Comparison of ENCODE assay signal across 15 cellular contexts in the genomic region with DNA sequence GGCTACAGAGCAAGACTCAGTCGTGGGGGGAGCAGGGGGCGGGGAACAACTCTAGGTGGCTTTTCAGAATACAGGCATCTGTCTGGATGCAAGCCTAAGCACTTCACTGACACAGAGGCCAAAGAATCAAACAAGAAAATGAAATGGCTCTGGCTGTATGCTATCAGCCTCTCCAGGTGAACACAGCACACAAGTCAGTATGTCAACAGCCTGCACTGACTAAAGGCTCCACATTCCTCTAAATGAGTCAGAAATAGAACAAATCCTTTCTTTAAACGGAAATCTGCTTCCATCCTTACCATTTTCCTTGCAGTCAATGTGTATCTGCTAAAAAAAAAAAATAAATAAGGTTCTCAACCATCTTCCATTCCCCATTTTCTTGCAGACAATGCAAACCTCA.
DNase-seq lines count a peak whose midpoint lies in the region; ATAC-seq, FAIRE-seq and TF ChIP-seq lines count a peak whose summit lies in the region.
"Had no signal": no experiment of that assay in that cellular context is flagged by ENCODE, and none has a peak within 500 bp of the region (broad histone marks: within the 10 kb centered on the region; RNA-seq: fewer than 3 reads in every experiment).

No MANE protein-coding gene starts in this region.

- POLR2A ChIA-PET in A549 (lab: Yijun Ruan, JAX) (no interaction called here), activated B cell treated with CpG ODN at 0.5 μM for 24 hours (lab: Charles Lee) (interaction anchor here (3.4 to 7.7 kb wide), 2 partner anchors 9 to 35 kb away, joined by 14 to 58 read pairs; no protein-coding TSS in a partner anchor)

- H3F3A ChIP-seq in GM23248 (ENCODE audit: insufficient read depth): peaks cover under 1% of the 10 kb centered on the region

- H2AFZ ChIP-seq in GM23248: no peak overlapping the region

- DNase-seq in A549 (ENCODE audit: low read depth in 1 of 2, low spot score in 1 of 2): no peak
- peak; percentile 40 for DNase-seq in GM23248
- DNase-seq in activated B cell treated with CpG ODN at 0.5 μM for 24 hours: no peak
- DNase-seq in right atrium auricular region (ENCODE audit: low spot score): no peak
- DNase-seq in activated T-cell treated with anti-CD3 and anti-CD28 coated beads, Interleukin-2, amount 50 U/mL, for 1 hour: no peak
- DNase-seq in SJCRH30: no peak
- no peak for DNase-seq in NCI-H128 (lab: John Stamatoyannopoulos, UW; ENCODE audit: unreplicated experiment)
- DNase-seq in central memory CD4-positive, alpha-beta T cell: no peak
- DNase-seq: activated naive CD8-positive, alpha-beta T cell treated with anti-CD3 and anti-CD28 coated beads for 36 hours; colonic mucosa; H9; NCI-H1436 treated with DMSO at 0.1 percent for 48 hours; NCI-H446 treated with DMSO at 0.1 percent for 48 hours; stimulated activated naive CD4-positive, alpha-beta T cell treated with Interleukin-2 at 50 U/mL for 16 hours had no signal

- H3K9ac ChIP-seq in GM23248: no peak overlapping the region

- no peak for TF ChIP-seq EP300 in A549 (IDR thresholded peaks at IDR 0.05)

- TF ChIP-seq POLR2A in A549 (IDR thresholded peaks at IDR 0.05; ENCODE audit: low read length): no peak

- no peaks in the 10 kb centered on the region for H3K27me3 Mint-ChIP-seq in activated B cell treated with CpG ODN at 0.5 μM for 24 hours
- H3K27me3 Mint-ChIP-seq: activated naive CD8-positive, alpha-beta T cell treated with anti-CD3 and anti-CD28 coated beads for 36 hours had no signal

- TF ChIP-seq RAD21 in A549 (conservative IDR thresholded peaks at IDR 0.05 in 1 of 2, IDR thresholded peaks at IDR 0.05 in 1 of 2): no peak

- peak; percentile 56 to 64; a peak in 3 of 6 replicates for ATAC-seq in A549
- no peak for ATAC-seq in activated B cell treated with CpG ODN at 0.5 μM for 24 hours (ENCODE audit: low read depth)
- ATAC-seq: activated CD4-positive, CD25-positive, alpha-beta regulatory T cell treated with anti-CD3 and anti-CD28 coated beads, Interleukin-2, amount 50 U/mL, for 24 hours had no signal

- H3K4me2 ChIP-seq in A549 (no peak overlapping the region), GM23248 (ENCODE audit: unreplicated experiment) (no peak overlapping the region)

- no peaks in the 10 kb centered on the region for H3K9me3 ChIP-seq in A549
- H3K9me3 ChIP-seq in GM23248 (ENCODE audit: low read depth): no peaks in the 10 kb centered on the region
- no peaks in the 10 kb centered on the region for H3K9me3 ChIP-seq in right atrium auricular region
- no peaks in the 10 kb centered on the region for H3K9me3 ChIP-seq in SJCRH30 (replicated peaks)
- H3K9me3 ChIP-seq: colonic mucosa had no signal

- peaks cover 7% of the 10 kb centered on the region; the same call in 1 of the 2 replicates for H3K79me2 ChIP-seq in GM23248 (ENCODE audit: insufficient read depth)

- 65% methylated on average over 3 of the region's 3 CpGs for WGBS in A549 (ENCODE audit: missing lambda C conversion rate)
- WGBS in GM23248 (ENCODE audit: low coverage in 1 of 2, low lambda C conversion rate in 2 of 2, missing lambda C conversion rate in 2 of 2), 2 experiments: 80 to 90% methylated on average over 3 of the region's 3 CpGs

- H3K27me3 ChIP-seq in GM23248 (replicated peaks; ENCODE audit: insufficient read depth) (no peaks in the 10 kb centered on the region), right atrium auricular region (no peaks in the 10 kb centered on the region), SJCRH30 (no peaks in the 10 kb centered on the region)
- H3K27me3 ChIP-seq: colonic mucosa had no signal

- TF ChIP-seq CTCF in A549 (IDR thresholded peaks at IDR 0.05) (no peak), activated B cell treated with CpG ODN at 0.5 μM for 24 hours (IDR thresholded peaks at IDR 0.05) (no peak), right atrium auricular region (IDR thresholded peaks at IDR 0.05) (no peak)

- H3K4me1 Mint-ChIP-seq in activated B cell treated with CpG ODN at 0.5 μM for 24 hours: peaks cover 87% of the 10 kb centered on the region

- CTCF ChIA-PET in A549 (lab: Yijun Ruan, JAX) (interaction anchor here (1.0 to 2.0 kb wide), 2 partner anchors 42 to 149 kb away, joined by 3 to 6 read pairs; partner anchors contain the start of gene OGA), activated B cell treated with CpG ODN at 0.5 μM for 24 hours (lab: Charles Lee) (interaction anchor here (1.4 to 5.3 kb wide), 3 partner anchors 41 to 78 kb away, joined by 4 to 46 read pairs (median 7); no protein-coding TSS in a partner anchor)

- no peaks in the 10 kb centered on the region for H4K20me1 ChIP-seq in GM23248 (ENCODE audit: insufficient read depth)

- intact Hi-C loops in activated B cell treated with CpG ODN at 0.5 μM for 24 hours (cut with micrococcal nuclease): loop anchor here (2.0 kb wide), 2 partner anchors 19 to 41 kb away; no protein-coding TSS in a partner anchor

- H3K27ac ChIP-seq in A549 (no peak overlapping the region), GM23248 (no peak overlapping the region), right atrium auricular region (peak overlapping the region; percentile 79 to 95), SJCRH30 (no peak overlapping the region)
- H3K27ac ChIP-seq: colonic mucosa had no signal

- peak overlapping the region; percentile 95 for H3K27ac Mint-ChIP-seq in activated B cell treated with CpG ODN at 0.5 μM for 24 hours
- H3K27ac Mint-ChIP-seq: activated naive CD8-positive, alpha-beta T cell treated with anti-CD3 and anti-CD28 coated beads for 36 hours had no signal

- H3K4me3 ChIP-seq in A549 (no peak overlapping the region), GM23248 (no peak overlapping the region), right atrium auricular region (no peak overlapping the region), SJCRH30 (no peak overlapping the region)
- H3K4me3 ChIP-seq: colonic mucosa had no signal

- H3K4me3 Mint-ChIP-seq in activated B cell treated with CpG ODN at 0.5 μM for 24 hours: peak overlapping the region; percentile 32
- H3K4me3 Mint-ChIP-seq: activated naive CD8-positive, alpha-beta T cell treated with anti-CD3 and anti-CD28 coated beads for 36 hours; H9 had no signal

- H3K36me3 Mint-ChIP-seq in activated B cell treated with CpG ODN at 0.5 μM for 24 hours (ENCODE audit: low read depth): peaks cover 40% of the 10 kb centered on the region

- in situ Hi-C loops in GM23248 (cut with MboI): no loop called here

- no peak for FAIRE-seq in A549 (lab: Jason Lieb, UNC)

- H3K9me3 Mint-ChIP-seq in activated B cell treated with CpG ODN at 0.5 μM for 24 hours: no peaks in the 10 kb centered on the region
- H3K9me3 Mint-ChIP-seq: activated naive CD8-positive, alpha-beta T cell treated with anti-CD3 and anti-CD28 coated beads for 36 hours; H9 had no signal

- H3K9me2 ChIP-seq in GM23248 (ENCODE audit: insufficient read depth): no peaks in the 10 kb centered on the region

- H3K4me1 ChIP-seq in A549 (no peaks in the 10 kb centered on the region; the same call in 2 of the 3 replicates), GM23248 (ENCODE audit: insufficient read depth) (peaks cover 9% of the 10 kb centered on the region), right atrium auricular region (peaks cover 0 to 47% of the 10 kb centered on the region in 2 donors), SJCRH30 (no peaks in the 10 kb centered on the region)
- H3K4me1 ChIP-seq: colonic mucosa had no signal

- 0 out of 2 replicates have a peak, but pooled peaks cover 12% of the 10 kb centered on the region for H3K36me3 ChIP-seq in GM23248 (ENCODE audit: low read depth)
- peaks cover 7% of the 10 kb centered on the region for H3K36me3 ChIP-seq in right atrium auricular region
- peaks cover 28% of the 10 kb centered on the region for H3K36me3 ChIP-seq in SJCRH30
- H3K36me3 ChIP-seq: colonic mucosa had no signal

TF ChIP-seq in A549, 52 proteins besides CTCF, POLR2A, EP300 and RAD21:
- TF ChIP-seq NFE2L2 (conservative IDR thresholded peaks at IDR 0.05; ENCODE audit: low read length) (no peak), USF2 (IDR thresholded peaks at IDR 0.05) (no peak), CHD2 (IDR thresholded peaks at IDR 0.05; ENCODE audit: low read length, partially characterized antibody) (no peak), CBX8 (IDR thresholded peaks at IDR 0.05) (no peak), NR3C1 (IDR thresholded peaks at IDR 0.05) (no peak), ZFP36 (IDR thresholded peaks at IDR 0.05; ENCODE audit: borderline replicate concordance, partially characterized antibody) (no peak), HDAC2 (IDR thresholded peaks at IDR 0.05) (no peak), HOXB5 (CRISPR knock-in tag; IDR thresholded peaks at IDR 0.05) (no peak), PHF8 (IDR thresholded peaks at IDR 0.05; ENCODE audit: borderline replicate concordance, low read depth) (no peak), GATA3 (IDR thresholded peaks at IDR 0.05; ENCODE audit: borderline replicate concordance) (no peak), TP53 (CRISPR knock-in tag; IDR thresholded peaks at IDR 0.05) (no peak), ZNF302 (CRISPR knock-in tag; IDR thresholded peaks at IDR 0.05) (no peak), ESRRA (IDR thresholded peaks at IDR 0.05; ENCODE audit: borderline replicate concordance, low read length) (no peak), HOXB13 (CRISPR knock-in tag; IDR thresholded peaks at IDR 0.05; ENCODE audit: low read depth) (no peak), BHLHE40 (IDR thresholded peaks at IDR 0.05; ENCODE audit: low read depth, low read length) (no peak)

Comparison
In these comparisons a context has a peak if more than half of its experiments do, and no peak if none do; other contexts are left out.
1. H3K27ac ChIP-seq: peak in right atrium auricular region (2 of 2); none in A549 (0 of 2), GM23248 (single experiment) and SJCRH30 (single experiment).